ENCODE assay signal across 28 cellular contexts in genomic region chr11:132878111-132878510, GRCh38.
"Had no signal": no experiment of that assay in that cellular context is flagged by ENCODE, and none has a peak within 500 bp of the region (broad histone marks: within the 10 kb centered on the region; RNA-seq: fewer than 3 reads in every experiment).

No MANE protein-coding gene starts in this region.

- H3K9me3 ChIP-seq: colonic mucosa, esophagus muscularis mucosa, esophagus squamous epithelium, gastrocnemius medialis, gastroesophageal sphincter, heart left ventricle, heart right ventricle had no signal

- H3K36me3 ChIP-seq: colonic mucosa, esophagus muscularis mucosa, esophagus squamous epithelium, gastrocnemius medialis, gastroesophageal sphincter, heart left ventricle, heart right ventricle had no signal

- H2AFZ ChIP-seq: hepatocyte had no signal

- H3K4me1 ChIP-seq: colonic mucosa, esophagus muscularis mucosa, foreskin keratinocyte, gastrocnemius medialis, gastroesophageal sphincter, heart left ventricle, heart right ventricle had no signal

- FAIRE-seq: colon, endometrium, endothelial cell of umbilical vein, frontal cortex had no signal

- H3K4me2 ChIP-seq: hepatocyte had no signal

- H3K27me3 ChIP-seq: colonic mucosa, esophagus muscularis mucosa, esophagus squamous epithelium, foreskin keratinocyte, gastrocnemius medialis, gastroesophageal sphincter, heart left ventricle had no signal

- H3K79me2 ChIP-seq: hepatocyte had no signal

- H3K27ac ChIP-seq: colonic mucosa, coronary artery, dorsolateral prefrontal cortex, epithelial cell of prostate, esophagus muscularis mucosa, esophagus squamous epithelium, foreskin keratinocyte, gastrocnemius medialis, gastroesophageal sphincter, heart left ventricle, heart right ventricle, hepatocyte had no signal

- ATAC-seq: effector memory CD8-positive, alpha-beta T cell; foreskin keratinocyte; gastrocnemius medialis; gastroesophageal sphincter; heart left ventricle; heart right ventricle had no signal

- H3K4me3 ChIP-seq: colonic mucosa, coronary artery, dorsolateral prefrontal cortex, esophagus muscularis mucosa, esophagus squamous epithelium, gastrocnemius medialis, gastroesophageal sphincter, heart left ventricle, heart right ventricle, hepatocyte had no signal

- DNase-seq: colonic mucosa; cortex of kidney; dermis blood vessel endothelial cell; dorsolateral prefrontal cortex; effector CD4-positive, alpha-beta T cell; effector CD8-positive, alpha-beta T cell; effector memory CD4-positive, alpha-beta T cell; effector memory CD8-positive, alpha-beta T cell; endodermal cell; erythroblast; esophagus squamous epithelium; foreskin fibroblast; foreskin keratinocyte; foreskin melanocyte; gastrocnemius medialis; glutamatergic neuron; head of caudate nucleus; heart left ventricle; heart right ventricle had no signal
